29 cellular contexts compared by ENCODE assay signal in the genomic region with DNA sequence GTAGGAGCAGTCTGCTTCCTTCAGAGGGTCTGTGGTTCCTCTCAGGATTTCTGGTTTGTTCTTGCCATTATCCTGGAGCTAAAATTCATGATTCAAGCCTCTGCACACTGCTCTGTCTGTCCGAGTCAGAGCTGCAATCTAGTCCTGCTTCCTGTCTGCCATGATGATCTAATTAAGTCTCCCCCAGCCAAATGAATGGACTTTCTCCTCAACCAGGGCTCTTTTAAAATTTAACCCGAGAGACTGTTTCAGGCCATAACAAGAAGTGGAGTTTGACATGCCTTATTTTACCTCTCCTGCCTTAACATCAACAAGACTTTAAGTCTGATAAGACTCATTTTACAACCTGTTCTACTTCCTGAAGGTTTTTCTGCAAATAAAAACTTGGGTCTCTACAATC.
"Had no signal": no experiment of that assay in that cellular context is flagged by ENCODE, and none has a peak within 500 bp of the region (broad histone marks: within the 10 kb centered on the region; RNA-seq: fewer than 3 reads in every experiment).

No MANE protein-coding gene starts in this region.

- H3K4me2 ChIP-seq: SK-N-SH had no signal

- DNase-seq: activated CD4-positive, alpha-beta memory T cell treated with anti-CD3 and anti-CD28 coated beads for 36 hours; activated CD4-positive, alpha-beta T cell treated with anti-CD3 and anti-CD28 coated beads, Interleukin-2, amount 10 ng/mL, durations not matched to agents 7 days and 5 days; activated CD4-positive, CD25-positive, alpha-beta regulatory T cell; activated CD8-positive, alpha-beta memory T cell treated with anti-CD3 and anti-CD28 coated beads for 24 hours; activated effector memory CD4-positive, alpha-beta T cell treated with anti-CD3 and anti-CD28 coated beads, Interleukin-2, amount 50 U/mL, for 16 hours; activated naive CD4-positive, alpha-beta T cell treated with Interleukin-2 at 50 U/mL for 16 hours; activated T-cell treated with anti-CD3 and anti-CD28 coated beads, Interleukin-2, amount 50 U/mL, for 4 hours; amygdala; brain microvascular endothelial cell; Kasumi-1; KBM-7; NCI-H1105 treated with DMSO at 0.1 percent for 48 hours; NCI-H146; NCI-H187 treated with DMSO at 0.1 percent for 48 hours; NCI-H2081 treated with DMSO at 0.1 percent for 48 hours; NCI-H2171 treated with DMSO at 0.1 percent for 48 hours; NCI-H226; NCI-H526; NCI-H82; NK-92 treated with Interleukin-12 subunit alpha and Interleukin-12 subunit beta, amount 100 ng/mL, for 24 hours; OCI-M1; Right ventricle myocardium superior; SJCRH30; SK-N-SH; T-helper 1 cell had no signal

- H3K27me3 ChIP-seq: brain microvascular endothelial cell, cardiac muscle cell, SJCRH30 had no signal

- H3K36me3 ChIP-seq: brain microvascular endothelial cell, cardiac muscle cell, SJCRH30 had no signal

- H3K9me2 ChIP-seq: SK-N-SH had no signal

- H3K4me1 ChIP-seq: SJCRH30 had no signal

- H3K27ac ChIP-seq: brain microvascular endothelial cell, cardiac muscle cell, RWPE1, SJCRH30, VCaP had no signal

- H3K9me3 ChIP-seq: SJCRH30, SK-N-SH had no signal

- H3K4me3 ChIP-seq: cardiac muscle cell, SJCRH30 had no signal

- ATAC-seq: activated T-cell treated with anti-CD3 and anti-CD28 coated beads, Interleukin-2, amount 50 U/mL, for 4 hours; Panc1 had no signal
